ENCODE assay signal across 23 cellular contexts in genomic region chr20:52761867-52762266, GRCh38.
"Had no signal": no experiment of that assay in that cellular context is flagged by ENCODE, and none has a peak within 500 bp of the region (broad histone marks: within the 10 kb centered on the region; RNA-seq: fewer than 3 reads in every experiment).

No MANE protein-coding gene starts in this region.

- H3K9me3 ChIP-seq: left lung, tibial artery had no signal

- H3K27me3 ChIP-seq: brain microvascular endothelial cell, left lung, tibial artery had no signal

- ATAC-seq: activated CD4-positive, CD25-positive, alpha-beta regulatory T cell treated with anti-CD3 and anti-CD28 coated beads, Interleukin-2, amount 50 U/mL, for 24 hours; activated naive CD8-positive, alpha-beta T cell treated with anti-CD3 and anti-CD28 coated beads, Interleukin-2, amount 50 U/mL, for 24 hours; left lung; natural killer cell had no signal

- H3K36me3 ChIP-seq: brain microvascular endothelial cell, left lung, tibial artery had no signal

- DNase-seq: activated CD4-positive, alpha-beta T cell treated with anti-CD3 and anti-CD28 coated beads, Interleukin-2, amount 50 U/mL, for 1 hour; activated CD8-positive, alpha-beta memory T cell treated with anti-CD3 and anti-CD28 coated beads for 24 hours; activated CD8-positive, alpha-beta memory T cell treated with anti-CD3 and anti-CD28 coated beads, Interleukin-2, amount 50 U/mL, for 4 hours; activated effector memory CD4-positive, alpha-beta T cell treated with Interleukin-2 at 50 U/mL for 16 hours; activated naive CD4-positive, alpha-beta T cell treated with anti-CD3 and anti-CD28 coated beads, Interleukin-2, amount 10 ng/mL, durations not matched to agents 7 days and 5 days; activated naive CD8-positive, alpha-beta T cell treated with anti-CD3 and anti-CD28 coated beads, Interleukin-2, amount 50 U/mL, for 24 hours; activated T-cell treated with anti-CD3 and anti-CD28 coated beads, Interleukin-2, amount 50 U/mL, for 24 hours; aorta; brain microvascular endothelial cell; central memory CD4-positive, alpha-beta T cell; effector memory CD4-positive, alpha-beta T cell; glutamatergic neuron; hippocampal formation; kidney glomerular epithelial cell; left lung; mammary epithelial cell; midbrain; natural killer cell; retina; stimulated activated CD4-positive, alpha-beta T cell treated with anti-CD3 and anti-CD28 coated beads, Interleukin-1b, Interleukin-23, amount 100 ng/mL, for 48 hours; tibial artery had no signal

- H3K4me1 ChIP-seq: left lung, tibial artery had no signal

- H3K27ac ChIP-seq: brain microvascular endothelial cell, left lung, tibial artery, VCaP had no signal

- H3K4me3 ChIP-seq: left lung, tibial artery had no signal
